ENCODE assay signal across 14 cellular contexts in the genomic region with DNA sequence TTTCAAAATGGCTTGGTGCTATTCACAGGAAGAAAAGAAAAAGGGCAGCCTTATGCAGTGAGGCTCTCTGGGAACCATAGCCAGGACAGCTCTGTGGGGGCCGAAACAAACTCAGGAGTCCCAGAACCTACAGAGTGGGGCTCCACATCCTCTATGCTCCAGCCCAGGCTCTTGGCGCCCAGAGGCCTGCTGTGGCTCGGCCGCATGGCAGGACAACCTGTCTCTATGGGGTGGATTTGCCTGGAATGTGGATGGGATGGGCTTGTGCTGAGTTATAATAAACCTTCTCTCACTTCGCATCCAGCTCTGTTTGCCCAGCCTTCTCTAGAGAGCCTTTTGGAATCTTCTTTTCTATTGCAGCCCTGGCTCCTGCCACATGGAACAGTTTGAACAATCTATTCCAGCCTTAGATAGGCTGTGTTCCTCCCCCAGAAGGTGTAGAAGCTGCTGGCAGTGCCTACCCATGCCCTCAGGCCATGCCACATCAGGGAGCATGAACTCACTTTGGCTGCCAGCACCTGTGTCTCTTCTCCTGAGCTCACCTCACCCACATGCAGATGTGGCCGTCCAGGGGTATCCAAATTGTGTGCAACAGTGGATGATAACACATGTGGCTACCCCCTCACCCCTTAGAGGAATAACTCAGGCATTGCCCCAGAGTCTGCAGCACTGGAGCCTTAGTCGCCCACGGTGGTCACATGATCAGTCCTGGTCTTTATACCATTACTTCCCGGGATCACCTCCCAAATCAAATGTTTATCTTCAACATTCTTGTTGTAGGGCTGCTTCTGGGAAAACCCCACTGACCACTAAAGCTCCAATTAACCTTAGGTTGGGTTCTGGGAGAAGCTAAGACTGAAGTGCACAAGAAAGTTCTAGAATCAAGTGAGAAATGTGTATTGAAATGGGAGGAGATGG.
DNase-seq lines count a peak whose midpoint lies in the region; ATAC-seq and TF ChIP-seq lines count a peak whose summit lies in the region.
"Had no signal": no experiment of that assay in that cellular context is flagged by ENCODE, and none has a peak within 500 bp of the region (broad histone marks: within the 10 kb centered on the region; RNA-seq: fewer than 3 reads in every experiment).

No MANE protein-coding gene starts in this region.

- H3K4me3 ChIP-seq in ACC112 (ENCODE audit: low read depth, low read length): no peak overlapping the region
- H3K4me3 ChIP-seq in mucosa of descending colon: no peak overlapping the region
- H3K4me3 ChIP-seq: spleen, thyroid gland had no signal

- DNase-seq in RPMI8226 (peak; percentile 59), foreskin keratinocyte (no peak), mucosa of descending colon (no peak), nucleus accumbens (lab: John Stamatoyannopoulos, UW) (no peak), caudate nucleus (lab: John Stamatoyannopoulos, UW) (no peak), SIG-M5 treated with dmso at 0.1 percent for 504 hours (lab: John Stamatoyannopoulos, UW; ENCODE audit: unreplicated experiment) (no peak)
- DNase-seq in activated T-cell treated with anti-CD3 and anti-CD28 coated beads, Interleukin-2, amount 50 U/mL, for 1 hour: no peak
- DNase-seq: activated naive CD4-positive, alpha-beta T cell treated with anti-CD3 and anti-CD28 coated beads, Interleukin-2, amount 50 U/mL, for 16 hours; GOT3; natural killer cell; NCI-H1092; spleen; thyroid gland had no signal

- H3K4me1 ChIP-seq in ACC112 (ENCODE audit: control insufficient read depth, insufficient read depth, low read length, unreplicated experiment): peaks cover 27% of the 10 kb centered on the region
- no peaks in the 10 kb centered on the region for H3K4me1 ChIP-seq in foreskin keratinocyte
- no peaks in the 10 kb centered on the region for H3K4me1 ChIP-seq in mucosa of descending colon (ENCODE audit: low read depth)

- H2AFZ ChIP-seq in ACC112 (ENCODE audit: low read length, unreplicated experiment): peak overlapping the region; percentile 33

- intact Hi-C loops in mucosa of descending colon (cut with DNase I, micrococcal nuclease): no loop called here

- peak; percentile 35 for ATAC-seq in foreskin keratinocyte
- peak; percentile 12 for ATAC-seq in mucosa of descending colon
- ATAC-seq: natural killer cell had no signal

- no peaks in the 10 kb centered on the region for H3K9me3 ChIP-seq in mucosa of descending colon
- H3K9me3 ChIP-seq: spleen, thyroid gland had no signal

- TF ChIP-seq CTCF in foreskin keratinocyte (conservative IDR thresholded peaks at IDR 0.05) (no peak), mucosa of descending colon (IDR thresholded peaks at IDR 0.05) (no peak)

- no peaks in the 10 kb centered on the region for H3K79me2 ChIP-seq in ACC112 (ENCODE audit: control insufficient read depth, insufficient read depth, low read length, unreplicated experiment)

- no peaks in the 10 kb centered on the region for H3K36me3 ChIP-seq in ACC112 (ENCODE audit: insufficient read depth, low read length)
- no peaks in the 10 kb centered on the region for H3K36me3 ChIP-seq in mucosa of descending colon (ENCODE audit: low read depth)
- H3K36me3 ChIP-seq: spleen, thyroid gland had no signal

- no peak overlapping the region for H3K27ac ChIP-seq in ACC112 (ENCODE audit: low read depth, low read length)
- H3K27ac ChIP-seq in foreskin keratinocyte: no peak overlapping the region
- H3K27ac ChIP-seq in caudate nucleus (ENCODE audit: low read depth, low read length): no peak overlapping the region
- H3K27ac ChIP-seq: thyroid gland had no signal

- H3K27me3 ChIP-seq in ACC112 (ENCODE audit: insufficient read depth, low read length): no peaks in the 10 kb centered on the region
- no peaks in the 10 kb centered on the region for H3K27me3 ChIP-seq in foreskin keratinocyte
- H3K27me3 ChIP-seq: spleen, thyroid gland had no signal
